13 cellular contexts compared by ENCODE assay signal in the genomic region with DNA sequence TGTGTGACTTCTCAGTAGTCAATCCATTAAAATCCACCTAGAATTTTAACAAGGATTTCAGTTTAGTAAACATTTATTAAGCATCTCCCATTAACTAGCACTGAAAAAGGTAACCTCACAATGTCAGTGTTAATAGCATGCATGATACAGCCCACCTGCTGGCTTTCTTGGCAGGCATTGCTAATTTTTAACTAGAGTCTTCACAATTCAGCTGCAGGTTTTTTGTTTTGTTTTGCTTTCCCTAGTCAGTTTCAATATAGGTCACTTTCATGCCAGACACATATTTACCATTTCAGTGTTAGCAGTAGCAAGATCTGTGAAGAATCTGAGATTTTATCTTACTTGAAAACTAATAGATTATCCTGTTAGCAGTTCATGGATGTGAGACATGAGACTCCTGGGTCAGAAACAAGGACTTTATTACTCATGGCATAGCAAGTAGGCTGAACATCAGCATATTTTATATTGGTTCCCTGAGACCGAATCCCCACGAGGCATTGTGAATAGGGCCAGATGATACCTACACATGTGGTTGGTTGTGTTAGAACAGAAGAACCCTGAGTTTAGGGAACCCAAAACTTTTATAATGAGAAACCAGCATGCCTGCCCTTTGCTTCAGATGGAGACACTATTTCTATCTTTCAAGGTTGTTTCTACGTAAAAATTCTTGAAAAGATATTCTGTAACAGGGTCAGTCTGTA.
DNase-seq lines count a peak whose midpoint lies in the region; ATAC-seq and TF ChIP-seq lines count a peak whose summit lies in the region.
"Had no signal": no experiment of that assay in that cellular context is flagged by ENCODE, and none has a peak within 500 bp of the region (broad histone marks: within the 10 kb centered on the region; RNA-seq: fewer than 3 reads in every experiment).

No MANE protein-coding gene starts in this region.

- H3K36me3 Mint-ChIP-seq in naive thymus-derived CD8-positive, alpha-beta T cell: no peaks in the 10 kb centered on the region

- ATAC-seq in GM18517 (IDR thresholded peaks at IDR 0.05; ENCODE audit: unreplicated experiment) (peak; percentile 99), GM21360 (IDR thresholded peaks at IDR 0.05; ENCODE audit: unreplicated experiment) (peak; percentile 62), HG02885 (IDR thresholded peaks at IDR 0.05; ENCODE audit: poor library complexity, unreplicated experiment) (peak; percentile 84), HG03558 (IDR thresholded peaks at IDR 0.05; ENCODE audit: extremely low read depth, unreplicated experiment) (peak; percentile 84)
- ATAC-seq in naive thymus-derived CD8-positive, alpha-beta T cell: no peak

- H3K4me3 ChIP-seq in coronary artery: no peak overlapping the region
- H3K4me3 ChIP-seq: skin epidermis had no signal

- no peak overlapping the region for H3K27ac ChIP-seq in coronary artery
- H3K27ac ChIP-seq: skin epidermis had no signal

- POLR2A ChIA-PET in naive thymus-derived CD8-positive, alpha-beta T cell (lab: Charles Lee): no interaction called here

- H3K4me1 Mint-ChIP-seq in naive thymus-derived CD8-positive, alpha-beta T cell: no peaks in the 10 kb centered on the region
- H3K4me1 Mint-ChIP-seq: activated B cell treated with CpG ODN at 0.5 μM for 24 hours had no signal

- no peak overlapping the region for H3K27ac Mint-ChIP-seq in naive thymus-derived CD8-positive, alpha-beta T cell
- H3K27ac Mint-ChIP-seq: activated B cell treated with CpG ODN at 0.5 μM for 24 hours; activated T-helper 2 cell treated with anti-CD3 and anti-CD28 coated beads, Interferon-gamma antibody, Interleukin-2, Interleukin-4, amounts not matched to agents 10 μg/mL and 5 μg/mL and 100 μg/mL, durations not matched to agents 14 hours and 24 hours and 36 hours had no signal

- H3K27me3 Mint-ChIP-seq in naive thymus-derived CD8-positive, alpha-beta T cell: peaks cover 0 to 11% (median 0%) of the 10 kb centered on the region in 5 donors

- no peak for TF ChIP-seq CTCF in coronary artery (IDR thresholded peaks at IDR 0.05)

- DNase-seq in DMS 273 (lab: John Stamatoyannopoulos, UW; ENCODE audit: unreplicated experiment): no peak
- DNase-seq in coronary artery (ENCODE audit: low spot score): no peak
- DNase-seq in naive thymus-derived CD8-positive, alpha-beta T cell: no peak
- no peak for DNase-seq in hypothalamus (lab: John Stamatoyannopoulos, UW)
- DNase-seq: activated B cell treated with CpG ODN at 0.5 μM for 24 hours, erythroblast, IMR-90 had no signal

- peaks cover 0 to 3% (median 0%) of the 10 kb centered on the region in 9 donors for H3K9me3 Mint-ChIP-seq in naive thymus-derived CD8-positive, alpha-beta T cell
- H3K9me3 Mint-ChIP-seq: activated B cell treated with CpG ODN at 0.5 μM for 24 hours; activated T-helper 2 cell treated with anti-CD3 and anti-CD28 coated beads, Interferon-gamma antibody, Interleukin-2, Interleukin-4, amounts not matched to agents 10 μg/mL and 5 μg/mL and 100 μg/mL, durations not matched to agents 14 hours and 24 hours and 36 hours had no signal

- H3K4me3 Mint-ChIP-seq in naive thymus-derived CD8-positive, alpha-beta T cell: no peak overlapping the region
- H3K4me3 Mint-ChIP-seq: activated B cell treated with CpG ODN at 0.5 μM for 24 hours had no signal

Comparison
In these comparisons a context has a peak if more than half of its experiments do, and no peak if none do; other contexts are left out.
1. ATAC-seq: peak in GM18517 (single experiment), GM21360 (single experiment), HG02885 (single experiment) and HG03558 (single experiment); none in naive thymus-derived CD8-positive, alpha-beta T cell (0 of 2).